1 cellular context compared by ENCODE assay signal in genomic region chr14:77926942-77927341, GRCh38.
TF ChIP-seq lines count a peak whose summit lies in the region.

No MANE protein-coding gene starts in this region.

TF ChIP-seq in HepG2, 621 proteins besides CTCF, POLR2A, EP300 and RAD21 (continued from another document):
- no peak for TF ChIP-seq REST (IDR thresholded peaks at IDR 0.05; ENCODE audit: borderline replicate concordance in 1 of 2, low read depth in 1 of 2, low read length in 2 of 2)
- TF ChIP-seq ZNF780A (CRISPR knock-in tag; IDR thresholded peaks at IDR 0.05), result no peak
- no peak for TF ChIP-seq PRDM4 (CRISPR knock-in tag; IDR thresholded peaks at IDR 0.05; ENCODE audit: borderline replicate concordance)
- no peak for TF ChIP-seq ZNF547 (CRISPR knock-in tag; IDR thresholded peaks at IDR 0.05)
- no peak for TF ChIP-seq ZNF567 (CRISPR knock-in tag; IDR thresholded peaks at IDR 0.05; ENCODE audit: borderline replicate concordance)
